16 cellular contexts compared by ENCODE assay signal in the genomic region with DNA sequence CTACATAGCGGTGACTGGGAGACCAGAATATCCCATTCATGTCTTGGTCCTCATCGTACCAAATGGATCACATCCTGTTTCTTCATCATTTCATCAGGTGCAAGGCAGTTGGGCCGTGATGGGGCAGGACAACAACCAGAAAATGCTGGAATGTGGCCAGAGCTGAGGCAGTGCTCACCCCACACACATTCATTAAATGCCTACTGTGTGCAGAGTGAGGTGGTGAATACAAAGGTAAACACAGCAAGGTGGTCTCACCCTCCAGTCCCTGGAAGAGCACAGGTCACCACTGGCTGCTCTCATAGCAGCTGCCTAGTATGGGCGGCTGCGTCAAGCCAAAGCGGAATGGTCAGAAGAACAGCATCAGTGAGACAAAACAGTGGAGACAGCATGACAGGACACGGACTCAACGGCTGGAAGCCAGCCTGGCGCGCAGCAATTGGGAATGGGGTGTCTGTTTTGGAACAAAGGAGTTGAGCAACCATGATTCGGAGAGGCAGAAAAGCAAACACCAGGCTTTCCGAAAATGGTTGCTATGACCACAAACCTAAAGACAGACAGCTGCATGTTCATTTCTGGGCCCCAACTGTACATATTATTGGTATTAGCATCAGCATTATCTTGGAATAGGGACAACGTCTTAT. TPM values are rescaled to one million over a fixed set of nuclear protein-coding genes. Genes with fewer than 3 reads are reported as not detected.
DNase-seq lines count a peak whose midpoint lies in the region; ATAC-seq and TF ChIP-seq lines count a peak whose summit lies in the region.
"Had no signal": no experiment of that assay in that cellular context is flagged by ENCODE, and none has a peak within 500 bp of the region (broad histone marks: within the 10 kb centered on the region; RNA-seq: fewer than 3 reads in every experiment).

No MANE protein-coding gene starts in this region.

- TF ChIP-seq EP300 in esophagus muscularis mucosa (IDR thresholded peaks at IDR 0.05): no peak

- H2AFZ ChIP-seq in GM23338: peak overlapping the region; percentile 84
- H2AFZ ChIP-seq in trophoblast cell (ENCODE audit: insufficient read depth, low read length, poor library complexity): no peak overlapping the region

- H3K79me2 ChIP-seq in GM23338 (replicated peaks; ENCODE audit: insufficient read depth) (no peaks in the 10 kb centered on the region), trophoblast cell (ENCODE audit: control insufficient read depth, insufficient read depth, low read length, poor library complexity) (peaks cover under 1% of the 10 kb centered on the region)

- H2BK120ac ChIP-seq in trophoblast cell (ENCODE audit: insufficient read depth, low read length, poor library complexity): no peak overlapping the region

- peaks cover 4% of the 10 kb centered on the region for H3K79me1 ChIP-seq in trophoblast cell (ENCODE audit: low read length)

- H2BK5ac ChIP-seq in trophoblast cell (ENCODE audit: low read depth, low read length, poor library complexity): no peak overlapping the region

- H3K9me3 ChIP-seq in esophagus muscularis mucosa: no peaks in the 10 kb centered on the region
- no peaks in the 10 kb centered on the region for H3K9me3 ChIP-seq in trophoblast cell (ENCODE audit: insufficient read depth, low read depth, low read length)
- H3K9me3 ChIP-seq in adrenal gland (replicated peaks in 1 of 3): no peaks in the 10 kb centered on the region
- H3K9me3 ChIP-seq: pancreas, vagina had no signal

- H3K36me3 Mint-ChIP-seq in GM23338 (ENCODE audit: low read depth): no peaks in the 10 kb centered on the region; the same call in 2 of the 3 replicates
- H3K36me3 Mint-ChIP-seq in activated naive CD8-positive, alpha-beta T cell treated with anti-CD3 and anti-CD28 coated beads, Interleukin-2, amount 50 U/mL, for 24 hours (ENCODE audit: low read depth): no peaks in the 10 kb centered on the region
- H3K36me3 Mint-ChIP-seq: activated naive CD4-positive, alpha-beta T cell treated with anti-CD3 and anti-CD28 coated beads, Interleukin-2, amount 50 U/mL, for 72 hours had no signal

- no peaks in the 10 kb centered on the region for H3K4me1 ChIP-seq in GM23338 (ENCODE audit: insufficient read depth)
- H3K4me1 ChIP-seq in esophagus muscularis mucosa: peaks cover 0 to 15% (median 14%) of the 10 kb centered on the region in 4 donors
- H3K4me1 ChIP-seq in trophoblast cell (ENCODE audit: control insufficient read depth in 1 of 2, insufficient read depth in 2 of 2, low read length in 2 of 2): peaks cover 2 to 3% of the 10 kb centered on the region in 2 experiments
- peaks cover 0 to 6% of the 10 kb centered on the region in 2 donors for H3K4me1 ChIP-seq in adrenal gland (replicated peaks in 1 of 2)
- H3K4me1 ChIP-seq: pancreas had no signal

- TF ChIP-seq CTCF in GM23338 (conservative IDR thresholded peaks at IDR 0.05; ENCODE audit: low read depth in 2 of 2) (no peak), esophagus muscularis mucosa (IDR thresholded peaks at IDR 0.05) (no peak), adrenal gland (IDR thresholded peaks at IDR 0.05) (no peak)

- peaks cover 21% of the 10 kb centered on the region for H3K27me3 ChIP-seq in GM23338 (ENCODE audit: insufficient read depth)
- no peaks in the 10 kb centered on the region for H3K27me3 ChIP-seq in esophagus muscularis mucosa
- H3K27me3 ChIP-seq in trophoblast cell (ENCODE audit: insufficient read depth, low read length): no peaks in the 10 kb centered on the region
- no peaks in the 10 kb centered on the region for H3K27me3 ChIP-seq in adrenal gland
- H3K27me3 ChIP-seq: pancreas, vagina had no signal

- no peak overlapping the region for H2BK12ac ChIP-seq in trophoblast cell (ENCODE audit: low read length)

- no peaks in the 10 kb centered on the region for H3K9me3 Mint-ChIP-seq in GM23338
- H3K9me3 Mint-ChIP-seq in activated naive CD8-positive, alpha-beta T cell treated with anti-CD3 and anti-CD28 coated beads, Interleukin-2, amount 50 U/mL, for 24 hours: no peaks in the 10 kb centered on the region
- H3K9me3 Mint-ChIP-seq: activated naive CD4-positive, alpha-beta T cell treated with anti-CD3 and anti-CD28 coated beads, Interleukin-2, amount 50 U/mL, for 72 hours; effector memory CD8-positive, alpha-beta T cell; HFFc6 had no signal

- no peak overlapping the region for H3K18ac ChIP-seq in trophoblast cell (ENCODE audit: low read length)

- H3K4me3 Mint-ChIP-seq in GM23338: no peak overlapping the region
- H3K4me3 Mint-ChIP-seq in activated naive CD8-positive, alpha-beta T cell treated with anti-CD3 and anti-CD28 coated beads, Interleukin-2, amount 50 U/mL, for 24 hours: no peak overlapping the region
- H3K4me3 Mint-ChIP-seq: effector memory CD8-positive, alpha-beta T cell; HFFc6 had no signal

- no peak overlapping the region for H3K9ac ChIP-seq in trophoblast cell (ENCODE audit: low read length)

- no peak overlapping the region for H3K27ac ChIP-seq in GM23338 (ENCODE audit: low read depth)
- H3K27ac ChIP-seq in esophagus muscularis mucosa (replicated peaks in 1 of 4): peak overlapping the region; percentile 6 to 52 (median 33)
- no peak overlapping the region for H3K27ac ChIP-seq in trophoblast cell (ENCODE audit: low read depth, low read length)
- no peak overlapping the region for H3K27ac ChIP-seq in adrenal gland
- H3K27ac ChIP-seq: pancreas, vagina had no signal

- H3K4ac ChIP-seq in trophoblast cell (ENCODE audit: low read depth, low read length): no peak overlapping the region

- DNase-seq in GM23338 (ENCODE audit: low spot score): no peak
- DNase-seq in NCI-H2196 treated with DMSO at 0.1 percent for 48 hours (lab: John Stamatoyannopoulos, UW; ENCODE audit: unreplicated experiment): peak; percentile 56
- no peak for DNase-seq in esophagus muscularis mucosa (ENCODE audit: extremely low spot score)
- no peak for DNase-seq in trophoblast cell
- no peak for DNase-seq in adrenal gland
- no peak for DNase-seq in activated naive CD8-positive, alpha-beta T cell treated with anti-CD3 and anti-CD28 coated beads, Interleukin-2, amount 50 U/mL, for 24 hours
- DNase-seq in stimulated activated CD4-positive, alpha-beta T cell treated with anti-CD3 and anti-CD28 coated beads, Interleukin-4, amount 100 ng/mL, for 1 hour: no peak
- DNase-seq: activated CD4-positive, alpha-beta T cell treated with anti-CD3 and anti-CD28 coated beads, Interleukin-2, amount 50 U/mL, for 1 hour; effector memory CD8-positive, alpha-beta T cell; HFFc6; NCI-H1694; pancreas; SIG-M5 had no signal

- no peak overlapping the region for H4K91ac ChIP-seq in trophoblast cell (ENCODE audit: low read depth, low read length)

- no peaks in the 10 kb centered on the region for H3K9me2 ChIP-seq in GM23338 (ENCODE audit: insufficient read depth)

- H4K20me1 ChIP-seq in GM23338 (replicated peaks; ENCODE audit: insufficient read depth): no peaks in the 10 kb centered on the region

- H2AK5ac ChIP-seq in trophoblast cell (ENCODE audit: low read length): no peak overlapping the region

- 79% methylated on average over 13 of the region's 13 CpGs for WGBS in esophagus muscularis mucosa
- WGBS in trophoblast cell (ENCODE audit: extremely low coverage, insufficient coverage, insufficient read length): no CpG with 5 or more reads among the region's 13 CpGs
- 83 to 89% (median 85%) methylated on average over 13 of the region's 13 CpGs for WGBS in adrenal gland, 4 donors

- H3K4me3 ChIP-seq in GM23338 (no peak overlapping the region), esophagus muscularis mucosa (no peak overlapping the region), trophoblast cell (ENCODE audit: low read depth, low read length) (no peak overlapping the region), adrenal gland (no peak overlapping the region)
- H3K4me3 ChIP-seq: pancreas, vagina had no signal

- no peaks in the 10 kb centered on the region for H3K36me3 ChIP-seq in GM23338 (ENCODE audit: insufficient read depth)
- H3K36me3 ChIP-seq in esophagus muscularis mucosa: no peaks in the 10 kb centered on the region
- H3K36me3 ChIP-seq in trophoblast cell (ENCODE audit: control insufficient read depth in 1 of 2, insufficient read depth in 2 of 2, low read length in 2 of 2): no peaks in the 10 kb centered on the region
- no peaks in the 10 kb centered on the region for H3K36me3 ChIP-seq in adrenal gland (replicated peaks in 1 of 2)
- H3K36me3 ChIP-seq: pancreas, vagina had no signal

- peaks cover 7% of the 10 kb centered on the region for H3K4me1 Mint-ChIP-seq in GM23338
- peaks cover 8% of the 10 kb centered on the region for H3K4me1 Mint-ChIP-seq in activated naive CD8-positive, alpha-beta T cell treated with anti-CD3 and anti-CD28 coated beads, Interleukin-2, amount 50 U/mL, for 24 hours

- H3K4me2 ChIP-seq in GM23338 (no peak overlapping the region), trophoblast cell (ENCODE audit: low read length) (no peak overlapping the region)

- no peak for ATAC-seq in GM23338
- ATAC-seq in HG03280 (IDR thresholded peaks at IDR 0.05; ENCODE audit: unreplicated experiment): no peak
- ATAC-seq in activated naive CD8-positive, alpha-beta T cell treated with anti-CD3 and anti-CD28 coated beads, Interleukin-2, amount 50 U/mL, for 24 hours: no peak
- ATAC-seq: activated naive CD4-positive, alpha-beta T cell treated with anti-CD3 and anti-CD28 coated beads, Interleukin-2, amount 50 U/mL, for 72 hours; effector memory CD8-positive, alpha-beta T cell had no signal

- no peak overlapping the region for H3K27ac Mint-ChIP-seq in GM23338
- H3K27ac Mint-ChIP-seq in activated naive CD8-positive, alpha-beta T cell treated with anti-CD3 and anti-CD28 coated beads, Interleukin-2, amount 50 U/mL, for 24 hours: no peak overlapping the region
- H3K27ac Mint-ChIP-seq: activated naive CD4-positive, alpha-beta T cell treated with anti-CD3 and anti-CD28 coated beads, Interleukin-2, amount 50 U/mL, for 72 hours; effector memory CD8-positive, alpha-beta T cell; HFFc6 had no signal

- peak overlapping the region; percentile 82 for H3K23ac ChIP-seq in trophoblast cell (ENCODE audit: low read length)

- no peak for TF ChIP-seq POLR2A in esophagus muscularis mucosa (IDR thresholded peaks at IDR 0.05; ENCODE audit: low read depth)
- no peak for TF ChIP-seq POLR2A in adrenal gland (IDR thresholded peaks at IDR 0.05)

- H4K8ac ChIP-seq in trophoblast cell (ENCODE audit: low read depth, low read length): no peak overlapping the region

- H3K14ac ChIP-seq in trophoblast cell (ENCODE audit: low read length): no peak overlapping the region

- H3F3A ChIP-seq in GM23338 (replicated peaks; ENCODE audit: low read depth): peaks cover 9% of the 10 kb centered on the region

- no peak overlapping the region for H4K12ac ChIP-seq in trophoblast cell (ENCODE audit: low read depth, low read length)

- H3K27me3 Mint-ChIP-seq in GM23338 (ENCODE audit: insufficient read depth, low read depth, poor library complexity): peaks cover 27% of the 10 kb centered on the region
- H3K27me3 Mint-ChIP-seq in activated naive CD8-positive, alpha-beta T cell treated with anti-CD3 and anti-CD28 coated beads, Interleukin-2, amount 50 U/mL, for 24 hours: peaks cover 26% of the 10 kb centered on the region

- intact Hi-C loops in esophagus muscularis mucosa (cut with DNase I): no loop called here
- intact Hi-C loops in adrenal gland (cut with DNase I): no loop called here

RNA-seq across cellular contexts. Expression of a gene that starts 5.6 kb away (rescaled TPM):
- 3.6 and 5.3 TPM in 2 replicates for total RNA-seq in GM23338 (2014; rRNA removed; shearing (Covaris generic))
- polyA plus RNA-seq in GM23338 (2016; fragmentation: Nextera tagmentation; extraction: Ambion mirVana): 4.6 and 5.8 TPM in 2 replicates
- total RNA-seq in esophagus muscularis mucosa: 10 to 100 TPM; 33.6 to 86.1 (median 48.2) TPM
- polyA plus RNA-seq in trophoblast cell (2013): 33.2 and 33.6 TPM in 2 replicates
- total RNA-seq in adrenal gland: 10 to 100 TPM in 4 of 8 donors, 1 to 10 TPM in 4; 4.5 to 34.4 (median 9.2) TPM
- polyA plus RNA-seq in adrenal gland: 10 to 100 TPM in 2 of 3 donors, 1 to 10 TPM in 1; 1.7 to 31.4 (median 31.1) TPM

RNA-seq across cellular contexts. Expression of a gene that starts 28.1 kb away (rescaled TPM):
- total RNA-seq in GM23338 (2014; rRNA removed; shearing (Covaris generic)): not detected in 2 replicates
- 1.7 and 2.6 TPM in 2 replicates for polyA plus RNA-seq in GM23338 (2016; fragmentation: Nextera tagmentation; extraction: Ambion mirVana)
- not detected for total RNA-seq in esophagus muscularis mucosa
- 0.14 TPM in 1 of 2 replicates, not detected in the other for polyA plus RNA-seq in trophoblast cell (2013)
- under 1 TPM in 1 of 8 donors, not detected in 7; 0.61 TPM for total RNA-seq in adrenal gland
- polyA plus RNA-seq in adrenal gland: under 1 TPM in 1 of 3 donors, not detected in 2; 0.40 TPM
- total RNA-seq: pancreas, vagina had no signal
- polyA plus RNA-seq: pancreas had no signal

RNA-seq across cellular contexts. Expression of a gene that starts 35.7 kb away (rescaled TPM):
- 0.43 and 1.1 TPM in 2 replicates for total RNA-seq in GM23338 (2014; rRNA removed; shearing (Covaris generic))
- polyA plus RNA-seq in GM23338 (2016; fragmentation: Nextera tagmentation; extraction: Ambion mirVana) (0.30 and 0.74 TPM in 2 replicates), adrenal gland (10 to 100 TPM; 22.2 to 54.4 (median 44.4) TPM)
- total RNA-seq in esophagus muscularis mucosa (10 to 100 TPM; 17.4 to 32.9 (median 18.6) TPM), adrenal gland (10 to 100 TPM; 14.0 to 63.0 (median 25.0) TPM)
- 10.8 and 11.8 TPM in 2 replicates for polyA plus RNA-seq in trophoblast cell (2013)

RNA-seq across cellular contexts. Expression of a gene that starts 35.8 kb away (rescaled TPM):
- total RNA-seq in GM23338 (2014; rRNA removed; shearing (Covaris generic)): 237 and 244 TPM in 2 replicates
- 46.7 and 55.3 TPM in 2 replicates for polyA plus RNA-seq in GM23338 (2016; fragmentation: Nextera tagmentation; extraction: Ambion mirVana)
- total RNA-seq in esophagus muscularis mucosa: 100 to 1,000 TPM; 192 to 460 (median 255) TPM
- polyA plus RNA-seq in trophoblast cell (2013): 119 and 120 TPM in 2 replicates
- total RNA-seq in adrenal gland: 100 to 1,000 TPM; 146 to 299 (median 207) TPM
- polyA plus RNA-seq in adrenal gland: 100 to 1,000 TPM in 1 of 3 donors, 10 to 100 TPM in 2; 57.4 to 187 (median 90.5) TPM

RNA-seq across cellular contexts. Expression of a gene that starts 56.4 kb away (rescaled TPM):
- 27.1 and 28.4 TPM in 2 replicates for total RNA-seq in GM23338 (2014; rRNA removed; shearing (Covaris generic))
- polyA plus RNA-seq in GM23338 (2016; fragmentation: Nextera tagmentation; extraction: Ambion mirVana): 19.5 and 20.3 TPM in 2 replicates
- 10 to 100 TPM in 3 of 4 donors, 1 to 10 TPM in 1; 5.8 to 19.4 (median 12.8) TPM for total RNA-seq in esophagus muscularis mucosa
- polyA plus RNA-seq in trophoblast cell (2013): 10.1 and 11.0 TPM in 2 replicates
- 10 to 100 TPM; 21.6 to 87.4 (median 30.2) TPM for total RNA-seq in adrenal gland
- polyA plus RNA-seq in adrenal gland: 10 to 100 TPM; 24.9 to 28.8 (median 28.2) TPM

Comparison
In these comparisons a context has a peak if more than half of its experiments do, and no peak if none do; other contexts are left out.
1. H3K27ac ChIP-seq: peak in esophagus muscularis mucosa (4 of 4); none in GM23338 (single experiment), trophoblast cell (single experiment) and adrenal gland (0 of 5).